8 cellular contexts compared by ENCODE assay signal in the genomic region with DNA sequence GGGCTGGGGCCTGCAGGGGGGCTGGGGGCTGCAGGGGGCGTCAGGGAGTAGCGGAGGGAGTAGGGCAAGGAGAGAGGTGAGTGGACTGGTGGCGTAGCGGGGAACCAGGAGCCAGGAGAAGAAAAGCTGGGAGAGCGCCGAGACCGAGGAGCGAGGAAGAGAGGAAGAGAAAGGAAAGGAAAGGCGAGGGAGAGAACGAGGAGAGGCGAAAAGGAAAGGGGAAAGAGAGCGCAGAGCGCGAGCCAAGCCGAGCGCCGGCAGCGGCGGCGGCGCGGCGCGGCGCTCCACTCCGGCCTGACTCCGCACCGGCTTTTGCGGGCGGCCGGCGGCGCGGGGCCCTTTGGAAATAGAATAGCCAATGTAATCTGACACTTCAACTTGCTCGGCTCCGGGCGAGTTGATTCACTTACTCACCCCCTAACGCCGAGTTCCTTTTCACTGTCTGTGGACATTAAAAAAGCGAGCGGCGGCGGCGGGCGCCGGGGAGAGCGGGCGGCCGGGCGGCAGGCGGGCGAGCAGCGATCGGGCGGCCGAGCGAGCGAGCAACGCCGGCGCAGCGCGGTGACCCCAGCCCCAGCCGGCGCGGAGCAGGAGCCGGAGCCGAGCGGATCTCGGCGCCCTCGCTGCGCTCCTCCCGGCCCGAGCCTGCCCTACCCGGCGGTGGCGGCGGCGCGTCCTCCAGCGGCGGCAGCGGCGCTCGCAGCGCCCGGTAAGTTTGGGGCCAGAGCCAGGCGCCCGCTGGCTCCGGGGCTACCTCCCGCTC. TPM values are rescaled to one million over a fixed set of nuclear protein-coding genes. Genes with fewer than 3 reads are reported as not detected.
A peak's percentile ranks its signal among the peaks of the same experiment; 100 is the strongest.
DNase-seq lines count a peak whose midpoint lies in the region; ATAC-seq, FAIRE-seq and TF ChIP-seq lines count a peak whose summit lies in the region.

A gene with protein sequence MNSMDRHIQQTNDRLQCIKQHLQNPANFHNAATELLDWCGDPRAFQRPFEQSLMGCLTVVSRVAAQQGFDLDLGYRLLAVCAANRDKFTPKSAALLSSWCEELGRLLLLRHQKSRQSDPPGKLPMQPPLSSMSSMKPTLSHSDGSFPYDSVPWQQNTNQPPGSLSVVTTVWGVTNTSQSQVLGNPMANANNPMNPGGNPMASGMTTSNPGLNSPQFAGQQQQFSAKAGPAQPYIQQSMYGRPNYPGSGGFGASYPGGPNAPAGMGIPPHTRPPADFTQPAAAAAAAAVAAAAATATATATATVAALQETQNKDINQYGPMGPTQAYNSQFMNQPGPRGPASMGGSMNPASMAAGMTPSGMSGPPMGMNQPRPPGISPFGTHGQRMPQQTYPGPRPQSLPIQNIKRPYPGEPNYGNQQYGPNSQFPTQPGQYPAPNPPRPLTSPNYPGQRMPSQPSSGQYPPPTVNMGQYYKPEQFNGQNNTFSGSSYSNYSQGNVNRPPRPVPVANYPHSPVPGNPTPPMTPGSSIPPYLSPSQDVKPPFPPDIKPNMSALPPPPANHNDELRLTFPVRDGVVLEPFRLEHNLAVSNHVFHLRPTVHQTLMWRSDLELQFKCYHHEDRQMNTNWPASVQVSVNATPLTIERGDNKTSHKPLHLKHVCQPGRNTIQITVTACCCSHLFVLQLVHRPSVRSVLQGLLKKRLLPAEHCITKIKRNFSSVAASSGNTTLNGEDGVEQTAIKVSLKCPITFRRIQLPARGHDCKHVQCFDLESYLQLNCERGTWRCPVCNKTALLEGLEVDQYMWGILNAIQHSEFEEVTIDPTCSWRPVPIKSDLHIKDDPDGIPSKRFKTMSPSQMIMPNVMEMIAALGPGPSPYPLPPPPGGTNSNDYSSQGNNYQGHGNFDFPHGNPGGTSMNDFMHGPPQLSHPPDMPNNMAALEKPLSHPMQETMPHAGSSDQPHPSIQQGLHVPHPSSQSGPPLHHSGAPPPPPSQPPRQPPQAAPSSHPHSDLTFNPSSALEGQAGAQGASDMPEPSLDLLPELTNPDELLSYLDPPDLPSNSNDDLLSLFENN (plus strand): TSS at position 405 of the 763 bp plus-strand sequence. CDS start 132,667 bp downstream, outside the sequence.

- H3K79me2 ChIP-seq in fibroblast of lung (ENCODE audit: control insufficient read depth, insufficient read depth, low read length) = peaks cover 47% of the 10 kb centered on the region

- FAIRE-seq in RCC 7860 (lab: Jason Lieb, UNC) = no peak

- peak within 1 kb of the TSS; percentile 87 for H3K9ac ChIP-seq in fibroblast of lung (ENCODE audit: insufficient read depth, low read length)

- peak within 1 kb of the TSS; percentile 51 for H2AFZ ChIP-seq in fibroblast of lung (ENCODE audit: low read length)

- intact Hi-C loops in naive thymus-derived CD4-positive, alpha-beta T cell (cut with micrococcal nuclease) = loop anchor here (1.0 to 10.0 kb wide), 21 partner anchors 20 to 1399 kb away; partner anchors contain the start of genes RPS24 (in 2 of the 2), ZCCHC24 (in 2 of the 2), POLR3A (in 1 of the 2) and PPIF (in 1 of the 2)

- peak; percentile 96 for DNase-seq in DMS53 (lab: John Stamatoyannopoulos, UW)
- peak; percentile 55 for DNase-seq in Jurkat, Clone E6-1 (ENCODE audit: low read depth, low spot score)
- DNase-seq in RCC 7860 (ENCODE audit: low spot score) = peak; percentile 90
- peak; percentile 65 for DNase-seq in activated T-helper 1 cell treated with anti-CD3 and anti-CD28 coated beads, Interleukin-2, amount 50 U/mL, for 16 hours (ENCODE audit: low read depth in 1 of 2, low spot score in 1 of 2)
- peak; percentile 93 for DNase-seq in fibroblast of lung (ENCODE audit: low read depth in 2 of 2)
- peak; percentile 74 to 86 (median 84) for DNase-seq in naive thymus-derived CD4-positive, alpha-beta T cell
- DNase-seq in stimulated activated naive B cell treated with anti-CD40 and anti-IgM and Interleukin-4, amounts not matched to agents 10 μg/mL and 1 μg/mL and 100 μg/mL, for 72 hours = peak; percentile 71

- peak within 1 kb of the TSS; percentile 57 to 97 (median 91) for H3K27ac Mint-ChIP-seq in naive thymus-derived CD4-positive, alpha-beta T cell
- H3K27ac Mint-ChIP-seq in stimulated activated naive B cell treated with anti-CD40 and anti-IgM and Interleukin-4, amounts not matched to agents 10 μg/mL and 1 μg/mL and 100 μg/mL, for 72 hours = peak within 1 kb of the TSS; percentile 89

- ATAC-seq in GM21619 (IDR thresholded peaks at IDR 0.05; ENCODE audit: unreplicated experiment) = peak; percentile 59
- ATAC-seq in naive thymus-derived CD4-positive, alpha-beta T cell = peak; percentile 78
- peak; percentile 69 to 71 for ATAC-seq in stimulated activated naive B cell treated with anti-CD40 and anti-IgM and Interleukin-4, amounts not matched to agents 10 μg/mL and 1 μg/mL and 100 μg/mL, for 72 hours (replicated peaks)

- no peaks in the 10 kb centered on the region for H4K20me1 ChIP-seq in fibroblast of lung (ENCODE audit: control insufficient read depth, extremely low read depth, insufficient read depth, low read length)

- H3K36me3 ChIP-seq in fibroblast of lung (ENCODE audit: control insufficient read depth, insufficient read depth, low read length) = peaks cover 1% of the 10 kb centered on the region
- no peaks in the 10 kb centered on the region for H3K36me3 ChIP-seq in naive thymus-derived CD4-positive, alpha-beta T cell (ENCODE audit: control insufficient read depth in 2 of 3, insufficient read depth in 3 of 3, low read length in 3 of 3)

- peaks cover 21 to 65% (median 53%) of the 10 kb centered on the region in 7 donors for H3K4me1 Mint-ChIP-seq in naive thymus-derived CD4-positive, alpha-beta T cell
- H3K4me1 Mint-ChIP-seq in stimulated activated naive B cell treated with anti-CD40 and anti-IgM and Interleukin-4, amounts not matched to agents 10 μg/mL and 1 μg/mL and 100 μg/mL, for 72 hours = peaks cover 36 to 66% of the 10 kb centered on the region in 2 donors

- peak within 1 kb of the TSS; percentile 86 for H3K4me2 ChIP-seq in fibroblast of lung (ENCODE audit: extremely low read depth, insufficient read depth, low read length)

- H3K4me1 ChIP-seq in fibroblast of lung (ENCODE audit: control insufficient read depth, extremely low read depth, insufficient read depth, low read length) = peaks cover 18% of the 10 kb centered on the region
- H3K4me1 ChIP-seq in naive thymus-derived CD4-positive, alpha-beta T cell (ENCODE audit: control insufficient read depth in 2 of 2, insufficient read depth in 2 of 2, low read length in 2 of 2) = peaks cover 11 to 24% of the 10 kb centered on the region in 2 donors

- H3K27me3 ChIP-seq in fibroblast of lung (ENCODE audit: control insufficient read depth, insufficient read depth, low read length) = no peaks in the 10 kb centered on the region
- H3K27me3 ChIP-seq in naive thymus-derived CD4-positive, alpha-beta T cell (ENCODE audit: control insufficient read depth in 2 of 2, insufficient read depth in 2 of 2, low read length in 2 of 2) = no peaks in the 10 kb centered on the region

- H3K27me3 Mint-ChIP-seq in naive thymus-derived CD4-positive, alpha-beta T cell = peaks cover 0 to 25% (median 0%) of the 10 kb centered on the region in 5 donors
- peaks cover 27 to 30% of the 10 kb centered on the region in 2 donors for H3K27me3 Mint-ChIP-seq in stimulated activated naive B cell treated with anti-CD40 and anti-IgM and Interleukin-4, amounts not matched to agents 10 μg/mL and 1 μg/mL and 100 μg/mL, for 72 hours

- H3K36me3 Mint-ChIP-seq in naive thymus-derived CD4-positive, alpha-beta T cell = no peaks in the 10 kb centered on the region
- peaks cover 0 to 2% of the 10 kb centered on the region in 2 donors for H3K36me3 Mint-ChIP-seq in stimulated activated naive B cell treated with anti-CD40 and anti-IgM and Interleukin-4, amounts not matched to agents 10 μg/mL and 1 μg/mL and 100 μg/mL, for 72 hours

- H3K4me3 ChIP-seq in Jurkat, Clone E6-1 (ENCODE audit: low read length) = peak within 1 kb of the TSS; percentile 73
- H3K4me3 ChIP-seq in fibroblast of lung (replicated peaks in 1 of 4; ENCODE audit: control extremely low read depth in 1 of 4, insufficient read depth in 1 of 4, low read depth in 3 of 4, low read length in 4 of 4) = peak within 1 kb of the TSS; percentile 70 to 97 (median 77)
- peak within 1 kb of the TSS; percentile 83 for H3K4me3 ChIP-seq in naive thymus-derived CD4-positive, alpha-beta T cell (ENCODE audit: low read length)

- no peaks in the 10 kb centered on the region for H3K9me3 ChIP-seq in fibroblast of lung (ENCODE audit: control insufficient read depth, insufficient read depth, low read depth, low read length)
- no peaks in the 10 kb centered on the region for H3K9me3 ChIP-seq in naive thymus-derived CD4-positive, alpha-beta T cell (ENCODE audit: control insufficient read depth in 2 of 3, low read length in 3 of 3)

- CTCF ChIA-PET in naive thymus-derived CD4-positive, alpha-beta T cell (lab: Charles Lee) = interaction anchor here (0.6 kb wide), 1 partner anchor 1119 kb away, joined by 4 read pairs; no protein-coding TSS in a partner anchor

- POLR2A ChIA-PET in naive thymus-derived CD4-positive, alpha-beta T cell (lab: Charles Lee) = interaction anchor here (0.5 to 1.0 kb wide), 4 partner anchors 10 to 1123 kb away, joined by 3 read pairs; no protein-coding TSS in a partner anchor

- peak within 1 kb of the TSS; percentile 93 for H3K27ac ChIP-seq in fibroblast of lung (ENCODE audit: insufficient read depth, low read length)
- peak within 1 kb of the TSS; percentile 62 for H3K27ac ChIP-seq in naive thymus-derived CD4-positive, alpha-beta T cell (ENCODE audit: low read depth, low read length)

- H3K4me3 Mint-ChIP-seq in naive thymus-derived CD4-positive, alpha-beta T cell = peak within 1 kb of the TSS; percentile 92 to 98 (median 96)
- H3K4me3 Mint-ChIP-seq in stimulated activated naive B cell treated with anti-CD40 and anti-IgM and Interleukin-4, amounts not matched to agents 10 μg/mL and 1 μg/mL and 100 μg/mL, for 72 hours = peak within 1 kb of the TSS; percentile 92 to 94

- H3K9me3 Mint-ChIP-seq in naive thymus-derived CD4-positive, alpha-beta T cell = no peaks in the 10 kb centered on the region
- no peaks in the 10 kb centered on the region for H3K9me3 Mint-ChIP-seq in stimulated activated naive B cell treated with anti-CD40 and anti-IgM and Interleukin-4, amounts not matched to agents 10 μg/mL and 1 μg/mL and 100 μg/mL, for 72 hours

- TF ChIP-seq CTCF in fibroblast of lung (conservative IDR thresholded peaks at IDR 0.05 in 1 of 2, IDR thresholded peaks at IDR 0.05 in 1 of 2; ENCODE audit: low read depth in 1 of 2, low read length in 2 of 2) = peak in 1 of 2 donors; percentile 13

RNA-seq across cellular contexts. Expression of the gene that starts here (rescaled TPM):
- 24.0 TPM for polyA plus RNA-seq in Jurkat, Clone E6-1 (2012; ENCODE audit: insufficient read depth, insufficient read length)
- 20.0 and 30.6 TPM in 2 replicates for total RNA-seq in fibroblast of lung
- polyA plus RNA-seq in fibroblast of lung = 6.3 and 18.1 TPM in 2 replicates
- 23.2 and 46.8 TPM in 2 replicates for polyA plus RNA-seq in fibroblast of lung (2012)
- 130 and 178 TPM in 2 replicates for polyA minus RNA-seq in fibroblast of lung (ENCODE audit: low replicate concordance)
- 10 to 100 TPM; 13.5 to 57.2 (median 24.5) TPM for total RNA-seq in naive thymus-derived CD4-positive, alpha-beta T cell
- polyA plus RNA-seq in naive thymus-derived CD4-positive, alpha-beta T cell = 1 to 10 TPM; 1.8 to 4.2 TPM

Comparison
In these comparisons a context has a peak if more than half of its experiments do, and no peak if none do; other contexts are left out.
1. Peak in every context shown above with its lines: DNase-seq, ATAC-seq, H3K4me3 ChIP-seq and H3K27ac ChIP-seq.